ENCODE assay signal across 20 cellular contexts in genomic region chr3:82494977-82495489, GRCh38.
"Had no signal": no experiment of that assay in that cellular context is flagged by ENCODE, and none has a peak within 500 bp of the region (broad histone marks: within the 10 kb centered on the region; RNA-seq: fewer than 3 reads in every experiment).

No MANE protein-coding gene starts in this region.

- DNase-seq: dorsolateral prefrontal cortex; effector CD4-positive, alpha-beta T cell; gastrocnemius medialis; head of caudate nucleus; left ventricle myocardium superior; lower lobe of right lung; natural killer cell; ovary; posterior cingulate gyrus; psoas muscle; right cardiac atrium; sigmoid colon; stimulated activated CD4-positive, alpha-beta T cell treated with anti-CD3 and anti-CD28 coated beads, Interleukin-2, amount 100 ng/mL, for 24 hours; stimulated activated CD4-positive, alpha-beta T cell treated with anti-CD3 and anti-CD28 coated beads, Interleukin-4, amount 100 ng/mL, for 4 hours; stimulated activated naive B cell treated with anti-CD40 and anti-IgM and Interleukin-4, amounts not matched to agents 10 μg/mL and 1 μg/mL and 100 μg/mL, for 72 hours; thyroid gland; trophoblast cell had no signal

- FAIRE-seq: colon, keratinocyte had no signal

- H3K27me3 ChIP-seq: gastrocnemius medialis, ovary, sigmoid colon, thyroid gland, vagina had no signal

- H3K9me3 ChIP-seq: gastrocnemius medialis, lower lobe of right lung, ovary, psoas muscle, sigmoid colon, thyroid gland, vagina had no signal

- ATAC-seq: gastrocnemius medialis; left ventricle myocardium superior; lower lobe of right lung; natural killer cell; psoas muscle; right cardiac atrium; stimulated activated naive B cell treated with anti-CD40 and anti-IgM and Interleukin-4, amounts not matched to agents 10 μg/mL and 1 μg/mL and 100 μg/mL, for 72 hours had no signal

- H3K4me1 ChIP-seq: gastrocnemius medialis, lower lobe of right lung, psoas muscle, sigmoid colon, thyroid gland, vagina had no signal

- H3K4me3 ChIP-seq: dorsolateral prefrontal cortex, gastrocnemius medialis, lower lobe of right lung, ovary, psoas muscle, sigmoid colon, thyroid gland, vagina had no signal

- H3K27ac ChIP-seq: dorsolateral prefrontal cortex, gastrocnemius medialis, lower lobe of right lung, ovary, psoas muscle, sigmoid colon, thyroid gland, vagina had no signal

- H3K36me3 ChIP-seq: gastrocnemius medialis, lower lobe of right lung, ovary, sigmoid colon, thyroid gland, vagina had no signal
